In the genomic region with DNA sequence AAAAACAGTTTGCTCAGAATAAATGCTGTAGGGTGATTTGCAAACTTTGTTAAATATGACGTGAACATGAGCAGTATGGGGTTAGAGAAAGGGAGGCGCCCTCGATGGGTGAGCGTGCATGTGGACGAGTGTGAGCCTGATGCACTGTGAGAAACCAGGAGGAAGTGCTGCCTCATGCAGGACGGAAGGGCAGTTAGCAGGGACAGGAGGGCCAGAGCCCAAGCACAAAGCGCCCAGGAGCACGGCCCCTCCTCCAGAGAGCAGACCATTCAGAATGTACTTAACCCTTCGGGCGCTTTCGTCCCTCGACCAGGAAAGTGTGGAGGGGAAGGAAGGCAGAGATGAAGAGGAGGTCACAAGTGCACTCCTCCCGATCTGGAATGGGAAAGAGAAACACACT, we compare ENCODE assay signal across 1 cellular context.
A peak's percentile ranks its signal among the peaks of the same experiment; 100 is the strongest.
TF ChIP-seq lines count a peak whose summit lies in the region.

No MANE protein-coding gene starts in this region.

TF ChIP-seq in WTC11, 78 proteins besides CTCF, POLR2A, EP300 and RAD21 (continued from another document):
- TF ChIP-seq MAX (CRISPR knock-in tag; IDR thresholded peaks at IDR 0.05) (peak; percentile 98), E2F5 (CRISPR knock-in tag; IDR thresholded peaks at IDR 0.05) (no peak), GABPB1 (CRISPR knock-in tag; IDR thresholded peaks at IDR 0.05) (no peak), ZNF512 (CRISPR knock-in tag; IDR thresholded peaks at IDR 0.05; ENCODE audit: borderline replicate concordance) (no peak), CBFB (CRISPR knock-in tag; IDR thresholded peaks at IDR 0.05; ENCODE audit: low read depth) (no peak), CREM (CRISPR knock-in tag; IDR thresholded peaks at IDR 0.05) (no peak), TEAD4 (CRISPR knock-in tag; IDR thresholded peaks at IDR 0.05) (no peak), ETV6 (CRISPR knock-in tag; IDR thresholded peaks at IDR 0.05) (0 out of 2 replicates have a peak, but pooled peaks have one; percentile 67)
- TF ChIP-seq, protein P1, sequence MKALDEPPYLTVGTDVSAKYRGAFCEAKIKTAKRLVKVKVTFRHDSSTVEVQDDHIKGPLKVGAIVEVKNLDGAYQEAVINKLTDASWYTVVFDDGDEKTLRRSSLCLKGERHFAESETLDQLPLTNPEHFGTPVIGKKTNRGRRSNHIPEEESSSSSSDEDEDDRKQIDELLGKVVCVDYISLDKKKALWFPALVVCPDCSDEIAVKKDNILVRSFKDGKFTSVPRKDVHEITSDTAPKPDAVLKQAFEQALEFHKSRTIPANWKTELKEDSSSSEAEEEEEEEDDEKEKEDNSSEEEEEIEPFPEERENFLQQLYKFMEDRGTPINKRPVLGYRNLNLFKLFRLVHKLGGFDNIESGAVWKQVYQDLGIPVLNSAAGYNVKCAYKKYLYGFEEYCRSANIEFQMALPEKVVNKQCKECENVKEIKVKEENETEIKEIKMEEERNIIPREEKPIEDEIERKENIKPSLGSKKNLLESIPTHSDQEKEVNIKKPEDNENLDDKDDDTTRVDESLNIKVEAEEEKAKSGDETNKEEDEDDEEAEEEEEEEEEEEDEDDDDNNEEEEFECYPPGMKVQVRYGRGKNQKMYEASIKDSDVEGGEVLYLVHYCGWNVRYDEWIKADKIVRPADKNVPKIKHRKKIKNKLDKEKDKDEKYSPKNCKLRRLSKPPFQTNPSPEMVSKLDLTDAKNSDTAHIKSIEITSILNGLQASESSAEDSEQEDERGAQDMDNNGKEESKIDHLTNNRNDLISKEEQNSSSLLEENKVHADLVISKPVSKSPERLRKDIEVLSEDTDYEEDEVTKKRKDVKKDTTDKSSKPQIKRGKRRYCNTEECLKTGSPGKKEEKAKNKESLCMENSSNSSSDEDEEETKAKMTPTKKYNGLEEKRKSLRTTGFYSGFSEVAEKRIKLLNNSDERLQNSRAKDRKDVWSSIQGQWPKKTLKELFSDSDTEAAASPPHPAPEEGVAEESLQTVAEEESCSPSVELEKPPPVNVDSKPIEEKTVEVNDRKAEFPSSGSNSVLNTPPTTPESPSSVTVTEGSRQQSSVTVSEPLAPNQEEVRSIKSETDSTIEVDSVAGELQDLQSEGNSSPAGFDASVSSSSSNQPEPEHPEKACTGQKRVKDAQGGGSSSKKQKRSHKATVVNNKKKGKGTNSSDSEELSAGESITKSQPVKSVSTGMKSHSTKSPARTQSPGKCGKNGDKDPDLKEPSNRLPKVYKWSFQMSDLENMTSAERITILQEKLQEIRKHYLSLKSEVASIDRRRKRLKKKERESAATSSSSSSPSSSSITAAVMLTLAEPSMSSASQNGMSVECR (CRISPR knock-in tag; IDR thresholded peaks at IDR 0.05; ENCODE audit: borderline replicate concordance) = no peak; the same call in 1 of the 2 replicates
TF ChIP-seq in WTC11: peak in this region for 15.
